In the genomic region with DNA sequence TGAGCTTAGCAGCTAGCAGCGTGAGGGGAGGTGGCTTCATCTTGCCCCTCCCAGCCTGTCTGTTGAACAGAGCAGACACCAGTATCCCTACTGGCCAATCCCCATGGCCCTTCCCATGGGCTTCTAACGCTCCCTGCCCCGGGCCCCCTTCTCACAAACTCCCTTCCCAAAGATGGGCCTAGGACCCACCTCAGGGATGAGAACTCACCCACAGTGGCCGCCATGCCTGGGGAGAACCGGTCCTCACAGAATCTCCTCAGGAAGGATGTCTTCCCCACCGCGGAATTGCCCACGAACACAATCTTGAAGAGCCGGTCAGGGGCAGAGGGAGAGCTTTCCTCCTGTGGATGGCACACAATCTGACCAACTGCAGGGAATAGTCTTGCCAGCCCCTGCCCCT, we compare ENCODE assay signal across 21 cellular contexts.
"Had no signal": no experiment of that assay in that cellular context is flagged by ENCODE, and none has a peak within 500 bp of the region (broad histone marks: within the 10 kb centered on the region; RNA-seq: fewer than 3 reads in every experiment).

No MANE protein-coding gene starts in this region.

- DNase-seq: cortex of kidney; effector memory CD8-positive, alpha-beta T cell; erythroblast; esophagus squamous epithelium; left ventricle myocardium superior; lower lobe of right lung; naive thymus-derived CD8-positive, alpha-beta T cell; nephron progenitor cell; occipital lobe; ovary; posterior cingulate gyrus; right lobe of liver; small intestine; stimulated activated CD4-positive, alpha-beta T cell treated with anti-CD3 and anti-CD28 coated beads, Interleukin-15, amount 100 ng/mL, for 24 hours; stimulated activated CD4-positive, alpha-beta T cell treated with anti-CD3 and anti-CD28 coated beads, Interleukin-2, amount 100 ng/mL, for 48 hours; stimulated activated naive CD4-positive, alpha-beta T cell; stimulated activated naive CD8-positive, alpha-beta T cell treated with anti-CD3 and anti-CD28 coated beads, Interleukin-15, amount 100 ng/mL, for 72 hours; transverse colon; upper lobe of right lung; uterus had no signal

- H3K4me1 ChIP-seq: esophagus squamous epithelium, lower lobe of right lung, right lobe of liver, suprapubic skin, transverse colon, upper lobe of right lung, uterus had no signal

- H3K4me3 ChIP-seq: esophagus squamous epithelium, lower lobe of right lung, ovary, right lobe of liver, suprapubic skin, transverse colon, upper lobe of right lung, uterus had no signal

- H3K9me3 ChIP-seq: esophagus squamous epithelium, lower lobe of right lung, ovary, right lobe of liver, suprapubic skin, transverse colon, upper lobe of right lung, uterus had no signal

- H3K27me3 Mint-ChIP-seq: effector memory CD8-positive, alpha-beta T cell; naive thymus-derived CD8-positive, alpha-beta T cell; stimulated activated naive CD8-positive, alpha-beta T cell treated with anti-CD3 and anti-CD28 coated beads, Interleukin-15, amount 100 ng/mL, for 72 hours had no signal

- H3K4me3 Mint-ChIP-seq: effector memory CD8-positive, alpha-beta T cell; naive thymus-derived CD8-positive, alpha-beta T cell; nephron progenitor cell; stimulated activated naive CD8-positive, alpha-beta T cell treated with anti-CD3 and anti-CD28 coated beads, Interleukin-15, amount 100 ng/mL, for 72 hours had no signal

- H3K27ac ChIP-seq: esophagus squamous epithelium, lower lobe of right lung, ovary, right lobe of liver, suprapubic skin, transverse colon, upper lobe of right lung, uterus had no signal

- ATAC-seq: effector memory CD8-positive, alpha-beta T cell; left ventricle myocardium superior; lower lobe of right lung; naive thymus-derived CD8-positive, alpha-beta T cell; right lobe of liver; stimulated activated naive CD8-positive, alpha-beta T cell treated with anti-CD3 and anti-CD28 coated beads, Interleukin-15, amount 100 ng/mL, for 72 hours; upper lobe of right lung had no signal

- H3K36me3 ChIP-seq: esophagus squamous epithelium, lower lobe of right lung, ovary, right lobe of liver, suprapubic skin, transverse colon, upper lobe of right lung, uterus had no signal

- H3K27ac Mint-ChIP-seq: effector memory CD8-positive, alpha-beta T cell; nephron progenitor cell had no signal
